8 cellular contexts compared by ENCODE assay signal in the genomic region with DNA sequence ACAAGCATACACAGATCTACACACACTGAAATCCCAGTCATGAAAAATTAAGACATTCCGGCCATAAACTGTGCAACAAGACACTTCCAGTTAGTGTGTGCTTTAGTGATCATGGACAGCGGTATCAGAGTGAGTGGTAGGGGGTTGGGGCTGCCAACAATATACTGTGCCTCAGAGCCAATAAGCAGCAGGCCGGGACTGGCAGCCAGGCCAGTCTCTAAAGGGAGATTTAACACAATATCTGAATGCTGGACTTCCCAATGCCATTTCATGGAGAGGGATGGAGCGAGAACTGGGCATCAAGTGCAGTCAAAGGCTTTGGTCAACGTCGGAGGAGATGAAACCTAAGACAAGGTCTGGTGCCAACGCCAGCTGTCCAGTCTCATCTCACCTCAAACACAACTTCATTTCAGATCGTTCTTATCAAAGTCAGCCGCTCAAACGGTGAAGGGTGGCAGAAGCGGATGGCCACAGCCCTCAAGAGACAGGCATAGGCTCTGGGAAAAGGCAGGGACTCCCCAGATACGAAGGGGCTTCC. TPM values are rescaled to one million over a fixed set of nuclear protein-coding genes. Genes with fewer than 3 reads are reported as not detected.
A peak's percentile ranks its signal among the peaks of the same experiment; 100 is the strongest.
DNase-seq lines count a peak whose midpoint lies in the region; ATAC-seq and TF ChIP-seq lines count a peak whose summit lies in the region.

No MANE protein-coding gene starts in this region.

- ATAC-seq in foreskin keratinocyte (peak; percentile 3), HG03442 (IDR thresholded peaks at IDR 0.05; ENCODE audit: unreplicated experiment) (no peak), GM19463 (IDR thresholded peaks at IDR 0.05; ENCODE audit: unreplicated experiment) (no peak)

- H3K36me3 ChIP-seq in cardiac muscle cell: no peaks in the 10 kb centered on the region

- H3K27ac ChIP-seq in cardiac muscle cell (peak overlapping the region; percentile 95), foreskin keratinocyte (no peak overlapping the region)

- H3K27me3 ChIP-seq in cardiac muscle cell: no peaks in the 10 kb centered on the region
- H3K27me3 ChIP-seq in foreskin keratinocyte: no peaks in the 10 kb centered on the region

- TF ChIP-seq CTCF in cardiac muscle cell (IDR thresholded peaks at IDR 0.05; ENCODE audit: low read depth, low read length) (no peak), foreskin keratinocyte (conservative IDR thresholded peaks at IDR 0.05) (no peak)

- intact Hi-C loops in cardiac septum (cut with DNase I): no loop called here

- H3K9me3 ChIP-seq in cardiac muscle cell (ENCODE audit: low read depth): no peaks in the 10 kb centered on the region

- H3K4me3 ChIP-seq in cardiac muscle cell: peak overlapping the region; percentile 90

- DNase-seq in cardiac muscle cell (ENCODE audit: low read depth in 1 of 2, low spot score in 1 of 2): peak; percentile 59 to 62
- no peak for DNase-seq in cardiac septum (ENCODE audit: low spot score)
- DNase-seq in NCI-H526 (lab: John Stamatoyannopoulos, UW): peak; percentile 50 to 62
- DNase-seq in activated naive CD4-positive, alpha-beta T cell treated with Interleukin-2 at 50 U/mL for 16 hours: peak; percentile 24
- peak in 1 of 2 donors; percentile 35 for DNase-seq in foreskin keratinocyte
- peak in 40 of 56 donors; percentile 2 to 65 (median 40) for DNase-seq in nucleus accumbens (lab: John Stamatoyannopoulos, UW)

- peaks cover 34% of the 10 kb centered on the region for H3K4me1 ChIP-seq in cardiac muscle cell (ENCODE audit: low read depth)
- peaks cover 21% of the 10 kb centered on the region for H3K4me1 ChIP-seq in foreskin keratinocyte

RNA-seq across cellular contexts. Expression of a gene that starts 1.0 kb away (rescaled TPM):
- total RNA-seq in cardiac muscle cell: 25.0 and 32.2 TPM in 2 replicates
- 19.7 and 32.7 TPM in 2 replicates for polyA plus RNA-seq in cardiac muscle cell
- 32.1 TPM for total RNA-seq in cardiac septum
- total RNA-seq in foreskin keratinocyte: 45.0 and 48.2 TPM in 2 replicates
- polyA plus RNA-seq in foreskin keratinocyte: 12.3 and 13.7 TPM in 2 replicates

RNA-seq across cellular contexts. Expression of a gene that starts 31.3 kb away (rescaled TPM):
- not detected in 2 replicates for total RNA-seq in cardiac muscle cell
- 0.76 TPM in 1 of 2 replicates, not detected in the other for polyA plus RNA-seq in cardiac muscle cell
- total RNA-seq in cardiac septum: not detected
- total RNA-seq in foreskin keratinocyte: not detected in 2 replicates
- polyA plus RNA-seq in foreskin keratinocyte: not detected in 2 replicates
